Comparison of ENCODE assay signal across 15 cellular contexts in the genomic region with DNA sequence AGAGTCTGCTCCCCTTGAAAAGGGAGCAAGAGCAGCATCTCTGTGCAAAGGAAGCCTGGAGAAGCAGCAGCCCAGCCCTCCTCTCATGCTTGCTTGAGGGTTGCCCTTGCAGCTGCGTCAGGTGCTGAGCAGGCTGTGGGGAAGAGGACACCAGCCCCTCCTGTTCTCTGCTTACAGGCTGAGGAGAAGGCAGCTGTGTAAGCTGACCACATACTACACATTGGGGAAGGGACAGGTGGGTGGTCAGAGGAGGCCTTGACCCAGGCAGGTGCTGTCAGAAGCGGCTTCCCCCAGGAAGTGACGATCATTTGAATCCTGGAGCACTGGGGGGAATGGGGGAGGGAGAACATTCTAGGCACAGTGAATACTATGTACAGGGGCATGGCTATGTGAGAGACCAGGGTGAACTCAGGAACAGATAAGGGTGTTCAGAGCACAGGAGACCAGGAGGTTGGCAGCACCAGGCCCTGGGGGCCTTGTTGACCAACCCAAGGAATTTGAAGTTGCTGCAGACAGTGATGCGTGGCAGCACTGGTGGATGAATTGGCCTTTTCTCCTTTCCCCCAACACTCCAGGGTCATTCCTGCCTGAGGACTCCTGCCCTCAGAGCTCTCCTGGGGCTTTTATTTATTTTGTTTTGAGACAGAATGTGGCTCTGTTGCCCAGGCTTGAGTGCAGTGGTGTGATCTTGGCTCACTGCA. TPM values are rescaled to one million over a fixed set of nuclear protein-coding genes. Genes with fewer than 3 reads are reported as not detected.
DNase-seq lines count a peak whose midpoint lies in the region; ATAC-seq, FAIRE-seq and TF ChIP-seq lines count a peak whose summit lies in the region.
"Had no signal": no experiment of that assay in that cellular context is flagged by ENCODE, and none has a peak within 500 bp of the region (broad histone marks: within the 10 kb centered on the region; RNA-seq: fewer than 3 reads in every experiment).

No MANE protein-coding gene starts in this region.

- no peak overlapping the region for H4K5ac ChIP-seq in H1 (ENCODE audit: insufficient read length, low read depth, low read length)

- no peak overlapping the region for H3K14ac ChIP-seq in H1 (ENCODE audit: insufficient read length)

- CTCF ChIA-PET in activated naive CD4-positive, alpha-beta T cell treated with anti-CD3 and anti-CD28 coated beads, Interleukin-2, amount 10 ng/mL, durations not matched to agents 7 days and 5 days (lab: Charles Lee), result no interaction called here
- CTCF ChIA-PET in H1 (lab: Charles Lee; ENCODE audit: partially characterized antibody), result no interaction called here

- H3K36me3 Mint-ChIP-seq in activated naive CD4-positive, alpha-beta T cell treated with anti-CD3 and anti-CD28 coated beads, Interleukin-2, amount 10 ng/mL, durations not matched to agents 7 days and 5 days, result peaks cover 2% of the 10 kb centered on the region
- no peaks in the 10 kb centered on the region for H3K36me3 Mint-ChIP-seq in activated naive CD4-positive, alpha-beta T cell treated with anti-CD3 and anti-CD28 coated beads, Interleukin-2, amount 50 U/mL, for 72 hours
- H3K36me3 Mint-ChIP-seq in type B pancreatic cell, result no peaks in the 10 kb centered on the region
- H3K36me3 Mint-ChIP-seq: activated naive CD8-positive, alpha-beta T cell treated with anti-CD3 and anti-CD28 coated beads, Interleukin-2, amount 10 ng/mL, durations not matched to agents 7 days and 5 days had no signal

- no peaks in the 10 kb centered on the region for H3K9me3 Mint-ChIP-seq in activated naive CD4-positive, alpha-beta T cell treated with anti-CD3 and anti-CD28 coated beads, Interleukin-2, amount 10 ng/mL, durations not matched to agents 7 days and 5 days
- no peaks in the 10 kb centered on the region for H3K9me3 Mint-ChIP-seq in activated naive CD4-positive, alpha-beta T cell treated with anti-CD3 and anti-CD28 coated beads, Interleukin-2, amount 50 U/mL, for 72 hours
- no peaks in the 10 kb centered on the region for H3K9me3 Mint-ChIP-seq in type B pancreatic cell
- H3K9me3 Mint-ChIP-seq: activated naive CD8-positive, alpha-beta T cell treated with anti-CD3 and anti-CD28 coated beads, Interleukin-2, amount 10 ng/mL, durations not matched to agents 7 days and 5 days had no signal

- no peak for TF ChIP-seq POLR2A in H1 (IDR thresholded peaks at IDR 0.05; ENCODE audit: control extremely low read depth in 1 of 2, low read depth in 2 of 2, low read length in 2 of 2)

- H3K27me3 ChIP-seq in H1 (replicated peaks in 1 of 4; ENCODE audit: control insufficient read depth in 3 of 4, extremely low read depth in 1 of 4, insufficient read depth in 3 of 4, low read length in 3 of 4), result no peaks in the 10 kb centered on the region
- H3K27me3 ChIP-seq: BE2C, dorsolateral prefrontal cortex had no signal

- no peak overlapping the region for H2AK5ac ChIP-seq in H1 (ENCODE audit: low read depth, low read length)

- H4K20me1 ChIP-seq in H1 (replicated peaks in 1 of 2; ENCODE audit: control insufficient read depth in 1 of 2, insufficient read depth in 2 of 2, low read length in 2 of 2), result peaks cover 7 to 9% of the 10 kb centered on the region in 2 experiments

- H4K91ac ChIP-seq in H1 (replicated peaks; ENCODE audit: insufficient read length, low read length), result no peak overlapping the region

- no peaks in the 10 kb centered on the region for H3K36me3 ChIP-seq in H1 (ENCODE audit: control insufficient read depth in 2 of 4, insufficient read depth in 4 of 4, low read length in 3 of 4)

- H3K27me3 Mint-ChIP-seq in activated naive CD4-positive, alpha-beta T cell treated with anti-CD3 and anti-CD28 coated beads, Interleukin-2, amount 10 ng/mL, durations not matched to agents 7 days and 5 days, result peaks cover 30% of the 10 kb centered on the region
- H3K27me3 Mint-ChIP-seq in type B pancreatic cell, result peaks cover 3% of the 10 kb centered on the region

- no peak overlapping the region for H3K4me2 ChIP-seq in H1 (ENCODE audit: insufficient read depth in 1 of 2, low read depth in 2 of 2, low read length in 2 of 2)

- peaks cover 4 to 17% of the 10 kb centered on the region in 2 experiments for H3K79me2 ChIP-seq in H1 (ENCODE audit: control insufficient read depth in 1 of 2, insufficient read depth in 2 of 2, low read length in 2 of 2)

- no peak overlapping the region for H3K56ac ChIP-seq in H1 (replicated peaks; ENCODE audit: insufficient read length, low read depth, low read length)

- no peak overlapping the region for H3K23ac ChIP-seq in H1 (ENCODE audit: insufficient read length)

- no peaks in the 10 kb centered on the region for H3K9me3 ChIP-seq in H1 (ENCODE audit: insufficient read depth in 2 of 2, low read depth in 1 of 2, low read length in 1 of 2)
- H3K9me3 ChIP-seq: BE2C had no signal

- H3K27ac ChIP-seq in H1 (ENCODE audit: low read depth, low read length), result no peak overlapping the region
- H3K27ac ChIP-seq: HL-60 had no signal

- H3K4ac ChIP-seq in H1 (replicated peaks; ENCODE audit: insufficient read length, low read depth, low read length), result peak overlapping the region; percentile 81

- peaks cover 5 to 15% (median 9%) of the 10 kb centered on the region in 4 experiments for H3K4me1 ChIP-seq in H1 (replicated peaks in 1 of 4; ENCODE audit: control insufficient read depth in 3 of 4, insufficient read depth in 4 of 4, low read length in 3 of 4)

- no peak overlapping the region for H3K18ac ChIP-seq in H1 (ENCODE audit: extremely low read depth, low read length)

- no peak for TF ChIP-seq EP300 in H1 (IDR thresholded peaks at IDR 0.05; ENCODE audit: borderline replicate concordance in 1 of 2, low read depth in 2 of 2, low read length in 2 of 2)

- peaks cover 6% of the 10 kb centered on the region; the same call in 1 of the 2 replicates for H3K23me2 ChIP-seq in H1 (ENCODE audit: low read depth, low read length)

- H2BK120ac ChIP-seq in H1 (replicated peaks; ENCODE audit: low read depth, low read length), result no peak overlapping the region

- no peak overlapping the region for H2BK20ac ChIP-seq in H1 (ENCODE audit: low read length)

- peak overlapping the region; percentile 75; the same call in 1 of the 2 replicates for H2BK15ac ChIP-seq in H1 (ENCODE audit: low read length)

- peak overlapping the region; percentile 67 for H3K27ac Mint-ChIP-seq in activated naive CD4-positive, alpha-beta T cell treated with anti-CD3 and anti-CD28 coated beads, Interleukin-2, amount 10 ng/mL, durations not matched to agents 7 days and 5 days
- no peak overlapping the region for H3K27ac Mint-ChIP-seq in activated naive CD4-positive, alpha-beta T cell treated with anti-CD3 and anti-CD28 coated beads, Interleukin-2, amount 50 U/mL, for 72 hours
- H3K27ac Mint-ChIP-seq in type B pancreatic cell, result no peak overlapping the region

- H3K4me3 ChIP-seq in H1 (ENCODE audit: extremely low read depth in 1 of 4, insufficient read depth in 2 of 4, low read depth in 3 of 4, low read length in 4 of 4), result no peak overlapping the region
- H3K4me3 ChIP-seq: dorsolateral prefrontal cortex had no signal

- FAIRE-seq in H1 (lab: Jason Lieb, UNC), result no peak

- POLR2A ChIA-PET in H1 (lab: Charles Lee; ENCODE audit: partially characterized antibody), result interaction anchor here (1.4 kb wide), 1 partner anchor 104 kb away, joined by 3 read pairs; the partner anchor contains the start of gene CKB

- H2BK5ac ChIP-seq in H1 (ENCODE audit: low read depth, low read length), result no peak overlapping the region; the same call in 1 of the 2 replicates

- no peak overlapping the region for H2BK12ac ChIP-seq in H1 (ENCODE audit: low read depth, low read length)

- H3K4me1 Mint-ChIP-seq in activated naive CD4-positive, alpha-beta T cell treated with anti-CD3 and anti-CD28 coated beads, Interleukin-2, amount 10 ng/mL, durations not matched to agents 7 days and 5 days, result peaks cover 46% of the 10 kb centered on the region
- H3K4me1 Mint-ChIP-seq in type B pancreatic cell (ENCODE audit: unreplicated experiment), result no peaks in the 10 kb centered on the region

- no peak for TF ChIP-seq CTCF in H1 (IDR thresholded peaks at IDR 0.05; ENCODE audit: control extremely low read depth in 1 of 3, insufficient read depth in 1 of 3, low read depth in 1 of 3, low read length in 3 of 3)
- no peak for TF ChIP-seq CTCF in type B pancreatic cell (conservative IDR thresholded peaks at IDR 0.05)

- peaks cover 2% of the 10 kb centered on the region; the same call in 1 of the 2 replicates for H3K79me1 ChIP-seq in H1 (ENCODE audit: low read depth, low read length)

- ATAC-seq in activated naive CD4-positive, alpha-beta T cell treated with anti-CD3 and anti-CD28 coated beads, Interleukin-2, amount 50 U/mL, for 72 hours, result no peak
- ATAC-seq in GM19397 (IDR thresholded peaks at IDR 0.05; ENCODE audit: unreplicated experiment), result no peak
- ATAC-seq: sciatic nerve had no signal

- no peak overlapping the region for H3K4me3 Mint-ChIP-seq in activated naive CD4-positive, alpha-beta T cell treated with anti-CD3 and anti-CD28 coated beads, Interleukin-2, amount 10 ng/mL, durations not matched to agents 7 days and 5 days
- peak overlapping the region; percentile 41 for H3K4me3 Mint-ChIP-seq in type B pancreatic cell

- no peak overlapping the region for H2AFZ ChIP-seq in H1 (ENCODE audit: low read length)

- WGBS in H1 (ENCODE audit: extremely low coverage in 1 of 2, insufficient coverage in 1 of 2, insufficient read length in 1 of 2, insufficient replicate concordance in 2 of 2, low coverage in 1 of 2, low lambda C conversion rate in 2 of 2, missing lambda C conversion rate in 1 of 2), 2 experiments, result 83% methylated on average over 4 of the region's 4 CpGs; no CpG with 5 or more reads in 1 of the 2 experiments

- no peak for TF ChIP-seq RAD21 in H1 (IDR thresholded peaks at IDR 0.05 in 1 of 2, conservative IDR thresholded peaks at IDR 0.05 in 1 of 2; ENCODE audit: low read depth in 2 of 2, low read length in 2 of 2)

- DNase-seq in activated naive CD4-positive, alpha-beta T cell treated with anti-CD3 and anti-CD28 coated beads, Interleukin-2, amount 10 ng/mL, durations not matched to agents 7 days and 5 days, result no peak
- no peak for DNase-seq in activated naive CD4-positive, alpha-beta T cell treated with anti-CD3 and anti-CD28 coated beads, Interleukin-2, amount 50 U/mL, for 72 hours (ENCODE audit: low spot score in 2 of 2)
- DNase-seq in NCI-H510A (lab: John Stamatoyannopoulos, UW), result peak; percentile 83
- no peak for DNase-seq in H1 (ENCODE audit: low read depth in 1 of 2, low spot score in 2 of 2)
- no peak for DNase-seq in type B pancreatic cell (ENCODE audit: extremely low spot score, unreplicated experiment)
- DNase-seq in stimulated activated CD4-positive, alpha-beta T cell treated with anti-CD3 and anti-CD28 coated beads, Interleukin-4, amount 100 ng/mL, for 24 hours, result no peak
- DNase-seq in middle frontal gyrus (ENCODE audit: extremely low spot score, low spot score), result no peak
- DNase-seq: BE2C, dorsolateral prefrontal cortex, mesendoderm, NCI-H1105 treated with DMSO at 0.1 percent for 48 hours had no signal

- 0 out of 2 replicates have a peak overlapping the region, but pooled peaks have one; percentile 1 for H4K8ac ChIP-seq in H1 (ENCODE audit: extremely low read depth, insufficient read depth, low read length)

- H3K9ac ChIP-seq in H1 (replicated peaks in 1 of 4; ENCODE audit: extremely low read depth in 1 of 4, low read depth in 3 of 4, low read length in 3 of 4), result no peak overlapping the region

RNA-seq across cellular contexts. Expression of gene KLC1, which starts 2.7 kb away (rescaled TPM):
- 100 to 1,000 TPM; 114 to 137 TPM for total RNA-seq in activated naive CD4-positive, alpha-beta T cell treated with anti-CD3 and anti-CD28 coated beads, Interleukin-2, amount 50 U/mL, for 72 hours
- 130 and 134 TPM in 2 replicates for total RNA-seq in H1 (2021; fragmentation: NEBNext Ultra II Directional; extraction: Animal tissue kit (Norgen Biotek cat#: 25700))
- 84.6 and 123 TPM in 2 replicates for polyA plus RNA-seq in H1 (2011; rRNA removed)
- polyA plus RNA-seq in H1 (2011; cell fraction: cytosol; rRNA removed), result 180 TPM
- 156 TPM for polyA plus RNA-seq in H1 (2011; cell fraction: nucleus; rRNA removed)
- polyA plus RNA-seq in H1 (2012, experiment 1 of 2), result 95.8 to 111 TPM (median 101 TPM) in 4 replicates
- 24.2 TPM for polyA plus RNA-seq in H1 (2012, experiment 2 of 2)
- polyA plus RNA-seq in H1 (2013, experiment 1 of 2), result 73.2 TPM
- polyA plus RNA-seq in H1 (2013, experiment 2 of 2), result 65.8 TPM
- polyA minus RNA-seq in H1 (2011; rRNA and poly(A)+ RNA removed), result 64.1 and 66.9 TPM in 2 replicates
- polyA minus RNA-seq in H1 (2011; cell fraction: cytosol; rRNA and poly(A)+ RNA removed), result 83.5 TPM
- 96.2 TPM for polyA minus RNA-seq in H1 (2011; cell fraction: nucleus; rRNA and poly(A)+ RNA removed)
- total RNA-seq in type B pancreatic cell (ENCODE audit: low replicate concordance), result 125 and 145 TPM in 2 replicates
